16 cellular contexts compared by ENCODE assay signal in genomic region chr3:85626662-85627061, GRCh38.
DNase-seq lines count a peak whose midpoint lies in the region; ATAC-seq and TF ChIP-seq lines count a peak whose summit lies in the region.
"Had no signal": no experiment of that assay in that cellular context is flagged by ENCODE, and none has a peak within 500 bp of the region (broad histone marks: within the 10 kb centered on the region; RNA-seq: fewer than 3 reads in every experiment).

No MANE protein-coding gene starts in this region.

- H3K27ac ChIP-seq in HUES64 (ENCODE audit: low read depth, low read length) (peak overlapping the region; percentile 55; the same call in 1 of the 2 replicates), iPS-20b (ENCODE audit: low read length) (no peak overlapping the region), neural progenitor cell (no peak overlapping the region)

- TF ChIP-seq CTCF in WTC11 (IDR thresholded peaks at IDR 0.05) (no peak), neural progenitor cell (IDR thresholded peaks at IDR 0.05) (no peak)

- POLR2A ChIA-PET in WTC11 (lab: Charles Lee) = no interaction called here

- peaks cover 15% of the 10 kb centered on the region for H3K4me1 Mint-ChIP-seq in WTC11
- peaks cover 13% of the 10 kb centered on the region for H3K4me1 Mint-ChIP-seq in neural progenitor cell
- H3K4me1 Mint-ChIP-seq: CD4-positive, alpha-beta memory T cell had no signal

- H3K27ac Mint-ChIP-seq in WTC11 = 0 out of 2 replicates have a peak overlapping the region, but pooled peaks have one; percentile 70
- H3K27ac Mint-ChIP-seq in neural progenitor cell = no peak overlapping the region
- H3K27ac Mint-ChIP-seq: CD4-positive, alpha-beta memory T cell had no signal

- H4K20me1 ChIP-seq in neural progenitor cell (ENCODE audit: low read depth) = no peaks in the 10 kb centered on the region

- CTCF ChIA-PET in WTC11 (lab: Charles Lee) = interaction anchor here (0.6 kb wide), 1 partner anchor 670 kb away, joined by 3 read pairs; no protein-coding TSS in a partner anchor

- no peak overlapping the region for H3K4me3 Mint-ChIP-seq in WTC11
- no peak overlapping the region for H3K4me3 Mint-ChIP-seq in neural progenitor cell
- H3K4me3 Mint-ChIP-seq: CD4-positive, alpha-beta memory T cell had no signal

- intact Hi-C loops in Right ventricle myocardium superior (cut with DNase I) = no loop called here

- H3K9me3 Mint-ChIP-seq in WTC11 (no peaks in the 10 kb centered on the region), neural progenitor cell (no peaks in the 10 kb centered on the region)

- DNase-seq in WTC11 (ENCODE audit: low spot score) (no peak), neural progenitor cell (ENCODE audit: low spot score) (peak; percentile 19), NCI-H187 (lab: John Stamatoyannopoulos, UW) (no peak), LoVo (ENCODE audit: low spot score) (no peak), NCI-H510A (lab: John Stamatoyannopoulos, UW) (no peak), Right ventricle myocardium superior (no peak)
- DNase-seq: C1 segment of cervical spinal cord; Caco-2; CD4-positive, alpha-beta memory T cell; DMS153; DND-41; GOT3; H7; HCEC 1CT had no signal

- no peak overlapping the region for H3K4me2 ChIP-seq in neural progenitor cell

- no peaks in the 10 kb centered on the region for H3K27me3 Mint-ChIP-seq in WTC11 (ENCODE audit: low read depth)
- H3K27me3 Mint-ChIP-seq in neural progenitor cell (ENCODE audit: insufficient read depth, low read depth) = no peaks in the 10 kb centered on the region
- H3K27me3 Mint-ChIP-seq: CD4-positive, alpha-beta memory T cell had no signal

- 27% methylated on average over 1 of the region's 2 CpGs for WGBS in HUES64

- H3F3A ChIP-seq in neural progenitor cell (ENCODE audit: low read depth) = no peaks in the 10 kb centered on the region

- no peaks in the 10 kb centered on the region for H3K36me3 ChIP-seq in HUES64 (ENCODE audit: insufficient read depth, low read length)
- H3K36me3 ChIP-seq in iPS-20b (ENCODE audit: insufficient read depth, low read depth, low read length) = no peaks in the 10 kb centered on the region
- H3K36me3 ChIP-seq in neural progenitor cell = no peaks in the 10 kb centered on the region

- no peak overlapping the region for H2AFZ ChIP-seq in neural progenitor cell (replicated peaks)

- no peaks in the 10 kb centered on the region for H3K79me2 ChIP-seq in neural progenitor cell (ENCODE audit: low read depth)

- no peak overlapping the region for H3K9ac ChIP-seq in HUES64 (ENCODE audit: low read depth, low read length)
- H3K9ac ChIP-seq in iPS-20b (ENCODE audit: low read depth, low read length) = no peak overlapping the region
- H3K9ac ChIP-seq in neural progenitor cell = no peak overlapping the region

- H3K4me1 ChIP-seq in HUES64 (ENCODE audit: insufficient read depth, low read length) (peaks cover 21% of the 10 kb centered on the region), iPS-20b (ENCODE audit: insufficient read depth, low read length) (peaks cover 16% of the 10 kb centered on the region; the same call in 1 of the 2 replicates), neural progenitor cell (peaks cover 18% of the 10 kb centered on the region)
- H3K4me1 ChIP-seq: Caco-2 had no signal

- ATAC-seq in WTC11 (peak; percentile 61), Right ventricle myocardium superior (ENCODE audit: poor library complexity) (no peak)

- H3K36me3 Mint-ChIP-seq in WTC11 (no peaks in the 10 kb centered on the region), neural progenitor cell (no peaks in the 10 kb centered on the region)
- H3K36me3 Mint-ChIP-seq: CD4-positive, alpha-beta memory T cell had no signal

- H3K4me3 ChIP-seq in HUES64 (ENCODE audit: low read length) = no peak overlapping the region
- 0 out of 2 replicates have a peak overlapping the region, but pooled peaks have one; percentile 20 for H3K4me3 ChIP-seq in iPS-20b (ENCODE audit: low read length)
- H3K4me3 ChIP-seq in neural progenitor cell = no peak overlapping the region

- no peaks in the 10 kb centered on the region for H3K9me3 ChIP-seq in HUES64 (ENCODE audit: insufficient read depth, low read depth, low read length)
- H3K9me3 ChIP-seq in iPS-20b (ENCODE audit: insufficient read depth, low read depth, low read length) = no peaks in the 10 kb centered on the region
- no peaks in the 10 kb centered on the region for H3K9me3 ChIP-seq in neural progenitor cell (ENCODE audit: low read depth)
- H3K9me3 ChIP-seq: Caco-2 had no signal

- H3K27me3 ChIP-seq in HUES64 (ENCODE audit: insufficient read depth, low read length) (no peaks in the 10 kb centered on the region), iPS-20b (ENCODE audit: insufficient read depth, low read length) (no peaks in the 10 kb centered on the region), neural progenitor cell (no peaks in the 10 kb centered on the region)

TF ChIP-seq in WTC11, 78 proteins besides CTCF, POLR2A, EP300 and RAD21:
- TF ChIP-seq ZNF416 (CRISPR knock-in tag; IDR thresholded peaks at IDR 0.05) = no peak
- TF ChIP-seq EMX1 (CRISPR knock-in tag; IDR thresholded peaks at IDR 0.05) = no peak
- no peak for TF ChIP-seq ETV6 (CRISPR knock-in tag; IDR thresholded peaks at IDR 0.05)
- TF ChIP-seq CREB1 (CRISPR knock-in tag; IDR thresholded peaks at IDR 0.05) = no peak
- TF ChIP-seq ERG (CRISPR knock-in tag; IDR thresholded peaks at IDR 0.05) = no peak
- TF ChIP-seq NFYB (CRISPR knock-in tag; conservative IDR thresholded peaks at IDR 0.05; ENCODE audit: low read depth) = no peak
- no peak for TF ChIP-seq GRHL2 (CRISPR knock-in tag; IDR thresholded peaks at IDR 0.05; ENCODE audit: insufficient replicate concordance, severe bottlenecking)
- no peak for TF ChIP-seq ZNF121 (CRISPR knock-in tag; IDR thresholded peaks at IDR 0.05)
- TF ChIP-seq, protein P1, sequence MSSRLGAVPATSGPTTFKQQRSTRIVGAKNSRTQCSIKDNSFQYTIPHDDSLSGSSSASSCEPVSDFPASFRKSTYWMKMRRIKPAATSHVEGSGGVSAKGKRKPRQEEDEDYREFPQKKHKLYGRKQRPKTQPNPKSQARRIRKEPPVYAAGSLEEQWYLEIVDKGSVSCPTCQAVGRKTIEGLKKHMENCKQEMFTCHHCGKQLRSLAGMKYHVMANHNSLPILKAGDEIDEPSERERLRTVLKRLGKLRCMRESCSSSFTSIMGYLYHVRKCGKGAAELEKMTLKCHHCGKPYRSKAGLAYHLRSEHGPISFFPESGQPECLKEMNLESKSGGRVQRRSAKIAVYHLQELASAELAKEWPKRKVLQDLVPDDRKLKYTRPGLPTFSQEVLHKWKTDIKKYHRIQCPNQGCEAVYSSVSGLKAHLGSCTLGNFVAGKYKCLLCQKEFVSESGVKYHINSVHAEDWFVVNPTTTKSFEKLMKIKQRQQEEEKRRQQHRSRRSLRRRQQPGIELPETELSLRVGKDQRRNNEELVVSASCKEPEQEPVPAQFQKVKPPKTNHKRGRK (CRISPR knock-in tag; IDR thresholded peaks at IDR 0.05; ENCODE audit: borderline replicate concordance) = no peak
- no peak for TF ChIP-seq ZNF138 (CRISPR knock-in tag; conservative IDR thresholded peaks at IDR 0.05)
TF ChIP-seq in WTC11: peak in this region for 0.
